8 cellular contexts compared by ENCODE assay signal in the genomic region with DNA sequence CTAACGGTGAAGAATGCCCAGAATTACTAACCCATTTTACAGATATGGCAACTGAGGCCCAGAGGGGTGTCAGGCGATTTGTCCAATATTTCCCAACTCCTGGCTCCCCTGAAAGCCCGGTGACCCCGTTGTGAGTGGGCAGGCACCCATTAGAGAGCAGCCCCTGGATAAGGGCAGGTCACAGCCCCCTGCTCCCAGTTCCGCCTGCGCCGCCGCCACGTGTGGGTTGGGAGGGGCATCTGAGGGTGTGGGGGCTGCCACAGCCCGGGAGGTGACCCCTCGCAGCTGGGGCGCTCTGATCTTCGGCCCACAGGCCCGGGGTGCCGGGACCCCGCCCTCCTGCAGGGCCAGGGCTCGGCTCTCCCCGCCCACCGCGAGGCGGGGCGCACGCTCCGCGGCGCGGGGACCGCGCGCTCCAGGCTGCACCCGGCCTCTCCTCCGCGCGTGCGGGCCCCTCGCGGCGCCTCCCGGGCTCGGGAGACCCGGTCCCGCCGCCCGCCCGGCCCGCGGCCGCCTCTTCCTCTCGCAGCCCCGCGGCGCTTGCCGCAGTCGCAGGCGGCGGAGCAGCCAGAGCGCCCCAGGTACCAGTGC. TPM values are rescaled to one million over a fixed set of nuclear protein-coding genes. Genes with fewer than 3 reads are reported as not detected.
A peak's percentile ranks its signal among the peaks of the same experiment; 100 is the strongest.
DNase-seq lines count a peak whose midpoint lies in the region; ATAC-seq and TF ChIP-seq lines count a peak whose summit lies in the region.

Gene HTR6 (plus strand): TSS at position 423 of the 591 bp plus-strand sequence. CDS start 879 bp downstream, outside the sequence.

- TF ChIP-seq CTCF in brain (conservative IDR thresholded peaks at IDR 0.05), result no peak
- TF ChIP-seq CTCF in neural progenitor cell (IDR thresholded peaks at IDR 0.05), result no peak

- H3K4me2 ChIP-seq in neural progenitor cell, result peak within 1 kb of the TSS; percentile 84

- H3F3A ChIP-seq in neural progenitor cell (ENCODE audit: low read depth), result peaks cover 25% of the 10 kb centered on the region

- no peaks in the 10 kb centered on the region for H3K9me3 ChIP-seq in CD8-positive, alpha-beta memory T cell (ENCODE audit: low read length)
- H3K9me3 ChIP-seq in neural progenitor cell (ENCODE audit: low read depth), result no peaks in the 10 kb centered on the region

- peaks cover 24 to 43% of the 10 kb centered on the region in 2 donors for H3K27me3 Mint-ChIP-seq in CD8-positive, alpha-beta memory T cell
- H3K27me3 Mint-ChIP-seq in IgD-negative memory B cell (peaks cover 34% of the 10 kb centered on the region), brain (peaks cover 78% of the 10 kb centered on the region), neural progenitor cell (ENCODE audit: insufficient read depth, low read depth) (peaks cover 70% of the 10 kb centered on the region)

- no peak for ATAC-seq in GM21528 (IDR thresholded peaks at IDR 0.05; ENCODE audit: low FRiP score, unreplicated experiment)
- ATAC-seq in HG03457 (IDR thresholded peaks at IDR 0.05; ENCODE audit: unreplicated experiment), result no peak

- H3K36me3 ChIP-seq in CD8-positive, alpha-beta memory T cell (ENCODE audit: insufficient read depth, low read length), result no peaks in the 10 kb centered on the region
- no peaks in the 10 kb centered on the region for H3K36me3 ChIP-seq in neural progenitor cell

- no peaks in the 10 kb centered on the region for H3K36me3 Mint-ChIP-seq in CD8-positive, alpha-beta memory T cell
- H3K36me3 Mint-ChIP-seq in IgD-negative memory B cell (peaks cover 4% of the 10 kb centered on the region), brain (no peaks in the 10 kb centered on the region), neural progenitor cell (no peaks in the 10 kb centered on the region)

- H3K27me3 ChIP-seq in CD8-positive, alpha-beta memory T cell (ENCODE audit: insufficient read depth, low read length, poor library complexity, severe bottlenecking), result peaks cover 5% of the 10 kb centered on the region
- peaks cover 95% of the 10 kb centered on the region for H3K27me3 ChIP-seq in neural progenitor cell

- DNase-seq in CD8-positive, alpha-beta memory T cell, result peak in 1 of 5 donors; percentile 21
- DNase-seq in neural progenitor cell (ENCODE audit: low spot score) (no peak), SKM-1 (lab: John Stamatoyannopoulos, UW; ENCODE audit: unreplicated experiment) (no peak), hippocampal formation (lab: John Stamatoyannopoulos, UW) (no peak)

- H3K9ac ChIP-seq in neural progenitor cell, result no peak within 1 kb of the TSS

- H3K4me3 ChIP-seq in CD8-positive, alpha-beta memory T cell (ENCODE audit: low read length), result peak within 1 kb of the TSS; percentile 6
- H3K4me3 ChIP-seq in neural progenitor cell, result peak within 1 kb of the TSS; percentile 52

- peaks cover 13 to 39% (median 32%) of the 10 kb centered on the region in 3 donors for H3K4me1 Mint-ChIP-seq in CD8-positive, alpha-beta memory T cell
- peaks cover 9 to 18% (median 10%) of the 10 kb centered on the region in 3 donors for H3K4me1 Mint-ChIP-seq in IgD-negative memory B cell
- peaks cover 7% of the 10 kb centered on the region for H3K4me1 Mint-ChIP-seq in brain
- peaks cover 5% of the 10 kb centered on the region for H3K4me1 Mint-ChIP-seq in neural progenitor cell

- CTCF ChIA-PET in CD8-positive, alpha-beta memory T cell (lab: Charles Lee), result interaction anchor here (9.6 kb wide), 1 partner anchor 42 kb away, joined by 168 read pairs; no protein-coding TSS in a partner anchor

- POLR2A ChIA-PET in CD8-positive, alpha-beta memory T cell (lab: Charles Lee), result no interaction called here

- H3K27ac Mint-ChIP-seq in CD8-positive, alpha-beta memory T cell, result peak within 1 kb of the TSS in 4 of 8 donors; percentile 13 to 56 (median 44)
- H3K27ac Mint-ChIP-seq in IgD-negative memory B cell (no peak within 1 kb of the TSS), brain (no peak within 1 kb of the TSS), neural progenitor cell (no peak within 1 kb of the TSS)

- peaks cover 9% of the 10 kb centered on the region for H3K4me1 ChIP-seq in CD8-positive, alpha-beta memory T cell (ENCODE audit: insufficient read depth, low read length)
- H3K4me1 ChIP-seq in neural progenitor cell, result no peaks in the 10 kb centered on the region

- H3K27ac ChIP-seq in CD8-positive, alpha-beta memory T cell (ENCODE audit: low read depth, low read length), result no peak within 1 kb of the TSS
- H3K27ac ChIP-seq in neural progenitor cell, result no peak within 1 kb of the TSS

- peaks cover 0 to 2% (median 0%) of the 10 kb centered on the region in 5 donors for H3K9me3 Mint-ChIP-seq in CD8-positive, alpha-beta memory T cell
- H3K9me3 Mint-ChIP-seq in IgD-negative memory B cell (no peaks in the 10 kb centered on the region), brain (peaks cover 0 to 4% (median 0%) of the 10 kb centered on the region in 5 experiments), neural progenitor cell (no peaks in the 10 kb centered on the region)

- no peaks in the 10 kb centered on the region for H3K79me2 ChIP-seq in neural progenitor cell (ENCODE audit: low read depth)

- peak within 1 kb of the TSS; percentile 65 to 92 (median 73) for H3K4me3 Mint-ChIP-seq in CD8-positive, alpha-beta memory T cell
- peak within 1 kb of the TSS; percentile 50 to 85 (median 62) for H3K4me3 Mint-ChIP-seq in IgD-negative memory B cell
- peak within 1 kb of the TSS; percentile 50 to 71 (median 62) for H3K4me3 Mint-ChIP-seq in brain
- peak within 1 kb of the TSS; percentile 69 for H3K4me3 Mint-ChIP-seq in neural progenitor cell

- peak within 1 kb of the TSS; percentile 30 for H2AFZ ChIP-seq in neural progenitor cell (replicated peaks)

- peaks cover 17% of the 10 kb centered on the region for H4K20me1 ChIP-seq in neural progenitor cell (ENCODE audit: low read depth)

RNA-seq across cellular contexts. Expression of gene HTR6, which starts in this region (rescaled TPM):
- total RNA-seq in CD8-positive, alpha-beta memory T cell, result not detected
- not detected for polyA plus RNA-seq in CD8-positive, alpha-beta memory T cell
- not detected for polyA plus RNA-seq in IgD-negative memory B cell
- polyA plus RNA-seq in brain (ENCODE audit: insufficient read depth, low read depth, low replicate concordance), result 0.48 TPM
- 0.25 TPM in 1 of 2 replicates, not detected in the other for total RNA-seq in neural progenitor cell (ENCODE audit: low replicate concordance)
